ENCODE assay signal across 8 cellular contexts in genomic region chr1:89524369-89525168, GRCh38. TPM values are rescaled to one million over a fixed set of nuclear protein-coding genes. Genes with fewer than 3 reads are reported as not detected.
DNase-seq lines count a peak whose midpoint lies in the region; ATAC-seq and TF ChIP-seq lines count a peak whose summit lies in the region.

Gene LRRC8B, plus strand, starts transcription at chr1:89524829. Its CDS starts 57,822 bp downstream, at chr1:89582651.

- peaks cover 3% of the 10 kb centered on the region for H3K9me3 Mint-ChIP-seq in neural crest cell

- no peak for TF ChIP-seq CTCF in DOHH2 (IDR thresholded peaks at IDR 0.05; ENCODE audit: low read depth, low read length, poor library complexity, severe bottlenecking)
- no peak for TF ChIP-seq CTCF in KMS-11 (conservative IDR thresholded peaks at IDR 0.05; ENCODE audit: low read depth, low read length)
- no peak for TF ChIP-seq CTCF in foreskin fibroblast (IDR thresholded peaks at IDR 0.05; ENCODE audit: low read depth, low read length)
- no peak for TF ChIP-seq CTCF in neural crest cell (conservative IDR thresholded peaks at IDR 0.05)

- peak within 1 kb of the TSS; percentile 89 for H3K4me3 Mint-ChIP-seq in neural crest cell

- H4K20me1 ChIP-seq in DOHH2 (ENCODE audit: control insufficient read depth, insufficient read depth, low read depth, low read length) (no peaks in the 10 kb centered on the region), KMS-11 (ENCODE audit: insufficient read depth) (no peaks in the 10 kb centered on the region)

- peaks cover 4% of the 10 kb centered on the region for H3F3A ChIP-seq in DOHH2 (ENCODE audit: control insufficient read depth, insufficient read depth)

- H3K4me1 ChIP-seq in DOHH2 (ENCODE audit: control insufficient read depth, low read length) (peaks cover 39% of the 10 kb centered on the region), KMS-11 (ENCODE audit: low read depth, poor library complexity, severe bottlenecking) (peaks cover 25% of the 10 kb centered on the region), stomach smooth muscle (ENCODE audit: control insufficient read depth, insufficient read depth, low read length) (peaks cover 9% of the 10 kb centered on the region)

- DNase-seq in SHP77 treated with DMSO at 0.1 percent for 48 hours (lab: John Stamatoyannopoulos, UW): peak; percentile 65
- DNase-seq in activated gamma-delta T cell treated with Interleukin-2 at 50 U/mL for 16 hours: peak; percentile 81
- DNase-seq in foreskin fibroblast: peak; percentile 79 to 96
- peak; percentile 85 for DNase-seq in neural crest cell (ENCODE audit: low read depth, low spot score)

- H3K36me3 Mint-ChIP-seq in neural crest cell (ENCODE audit: low read depth): peaks cover 3% of the 10 kb centered on the region

- H3K27me3 Mint-ChIP-seq in neural crest cell (ENCODE audit: low read depth): peaks cover 23% of the 10 kb centered on the region

- no peaks in the 10 kb centered on the region for H3K9me2 ChIP-seq in DOHH2 (replicated peaks; ENCODE audit: control insufficient read depth, low read length)

- peak within 1 kb of the TSS; percentile 93 for H3K4me2 ChIP-seq in DOHH2 (ENCODE audit: low read length)
- peak within 1 kb of the TSS; percentile 71 for H3K4me2 ChIP-seq in KMS-11

- H3K27ac Mint-ChIP-seq in neural crest cell (ENCODE audit: unreplicated experiment): peak within 1 kb of the TSS; percentile 94

- peaks cover 25% of the 10 kb centered on the region for H3K36me3 ChIP-seq in DOHH2 (ENCODE audit: control insufficient read depth, low read length)
- no peaks in the 10 kb centered on the region for H3K36me3 ChIP-seq in KMS-11 (ENCODE audit: insufficient read depth)
- H3K36me3 ChIP-seq in stomach smooth muscle (ENCODE audit: control insufficient read depth in 2 of 2, insufficient read depth in 2 of 2, low read length in 2 of 2): no peaks in the 10 kb centered on the region

- H3K27me3 ChIP-seq in DOHH2 (ENCODE audit: control insufficient read depth, low read length) (no peaks in the 10 kb centered on the region), KMS-11 (ENCODE audit: insufficient read depth, low read depth) (no peaks in the 10 kb centered on the region), stomach smooth muscle (ENCODE audit: control insufficient read depth in 1 of 2, insufficient read depth in 2 of 2, low read length in 2 of 2) (no peaks in the 10 kb centered on the region)

- H3K4me1 Mint-ChIP-seq in neural crest cell: peaks cover 25% of the 10 kb centered on the region

- H2AFZ ChIP-seq in KMS-11 (ENCODE audit: low read depth): peak within 1 kb of the TSS; percentile 64

- H3K9ac ChIP-seq in KMS-11 (peak within 1 kb of the TSS; percentile 92), stomach smooth muscle (ENCODE audit: low read length in 2 of 2) (peak within 1 kb of the TSS; percentile 81 to 92)

- H3K79me2 ChIP-seq in DOHH2 (ENCODE audit: control insufficient read depth, low read length) (peaks cover 48% of the 10 kb centered on the region), KMS-11 (ENCODE audit: insufficient read depth, low read depth) (no peaks in the 10 kb centered on the region)

- peak; percentile 88 for ATAC-seq in GM21737 (IDR thresholded peaks at IDR 0.05; ENCODE audit: unreplicated experiment)

- H3K27ac ChIP-seq in DOHH2 (ENCODE audit: low read depth, low read length) (peak within 1 kb of the TSS; percentile 62), KMS-11 (peak within 1 kb of the TSS; percentile 78), stomach smooth muscle (ENCODE audit: low read length) (peak within 1 kb of the TSS; percentile 64)

- H3K9me3 ChIP-seq in DOHH2 (ENCODE audit: control insufficient read depth, insufficient read depth, low read length) (no peaks in the 10 kb centered on the region), stomach smooth muscle (ENCODE audit: control insufficient read depth in 2 of 2, low read length in 2 of 2) (no peaks in the 10 kb centered on the region)

- peak within 1 kb of the TSS; percentile 99 for H3K4me3 ChIP-seq in DOHH2 (ENCODE audit: low read length)
- peak within 1 kb of the TSS; percentile 18 for H3K4me3 ChIP-seq in KMS-11 (IDR thresholded peaks at IDR 0.05; ENCODE audit: insufficient read depth, low read depth, low read length)
- H3K4me3 ChIP-seq in foreskin fibroblast (ENCODE audit: low read depth in 1 of 2, low read length in 2 of 2): peak within 1 kb of the TSS; percentile 59 to 82
- peak within 1 kb of the TSS; percentile 90 to 97 for H3K4me3 ChIP-seq in stomach smooth muscle (ENCODE audit: low read length in 2 of 2)

RNA-seq across cellular contexts. Expression of gene LRRC8B, which starts in this region (rescaled TPM):
- 21.7 and 23.5 TPM in 2 replicates for total RNA-seq in neural crest cell

Comparison
In these comparisons a context has a peak if more than half of its experiments do, and no peak if none do; other contexts are left out.
1. Peak in every context shown above with its lines: DNase-seq, ATAC-seq, H3K4me3 ChIP-seq and H3K27ac ChIP-seq.
2. H3K4me3 ChIP-seq: peak in every context shown above with its lines; median percentile 99 in DOHH2; 94 in stomach smooth muscle; 70 in foreskin fibroblast; 18 in KMS-11.